1 cellular context compared by ENCODE assay signal in genomic region chr15:75961332-75961731, GRCh38.
TF ChIP-seq lines count a peak whose summit lies in the region.

No MANE protein-coding gene starts in this region.

TF ChIP-seq in H1, 55 proteins besides CTCF, POLR2A, EP300 and RAD21:
- TF ChIP-seq NANOG (IDR thresholded peaks at IDR 0.05; ENCODE audit: insufficient read depth, low read depth, low read length, poor library complexity, severe bottlenecking) (no peak), CEBPB (IDR thresholded peaks at IDR 0.05; ENCODE audit: low read depth, low read length) (0 out of 2 replicates have a peak, but pooled peaks have one; percentile 9)
